Comparison of ENCODE assay signal across 35 cellular contexts in genomic region chr15:96255599-96255998, GRCh38.
"Had no signal": no experiment of that assay in that cellular context is flagged by ENCODE, and none has a peak within 500 bp of the region (broad histone marks: within the 10 kb centered on the region; RNA-seq: fewer than 3 reads in every experiment).

No MANE protein-coding gene starts in this region.

- DNase-seq: activated B cell treated with CpG ODN at 0.5 μM for 24 hours; activated CD4-positive, alpha-beta memory T cell treated with anti-CD3 and anti-CD28 coated beads for 36 hours; activated CD4-positive, alpha-beta T cell treated with anti-CD3 and anti-CD28 coated beads for 4 hours; activated CD4-positive, alpha-beta T cell treated with anti-CD3 and anti-CD28 coated beads, Interleukin-2, amount 10 ng/mL, durations not matched to agents 24 days and 14 days; activated CD4-positive, alpha-beta T cell treated with anti-CD3 and anti-CD28 coated beads, Interleukin-2, amount 50 U/mL, for 1 hour; activated CD4-positive, alpha-beta T cell treated with anti-CD3 and anti-CD28 coated beads, Interleukin-2, amount 50 U/mL, for 4 hours; activated CD4-positive, CD25-positive, alpha-beta regulatory T cell treated with anti-CD3 and anti-CD28 coated beads, Interleukin-2, amount 50 U/mL, for 72 hours; activated CD8-positive, alpha-beta memory T cell treated with anti-CD3 and anti-CD28 coated beads, Interleukin-2, amount 50 U/mL, for 4 hours; activated CD8-positive, alpha-beta T cell treated with anti-CD3 and anti-CD28 coated beads for 36 hours; activated effector memory CD4-positive, alpha-beta T cell treated with anti-CD3 and anti-CD28 coated beads, Interleukin-2, amount 50 U/mL, for 16 hours; activated gamma-delta T cell treated with Interleukin-2 at 50 U/mL for 16 hours; activated naive CD4-positive, alpha-beta T cell; activated naive CD4-positive, alpha-beta T cell treated with anti-CD3 and anti-CD28 coated beads, Interleukin-2, amount 10 ng/mL, durations not matched to agents 7 days and 5 days; activated naive CD8-positive, alpha-beta T cell treated with anti-CD3 and anti-CD28 coated beads, Interleukin-2, amount 10 ng/mL, durations not matched to agents 7 days and 5 days; activated naive CD8-positive, alpha-beta T cell treated with anti-CD3 and anti-CD28 coated beads, Interleukin-2, amount 50 U/mL, for 24 hours; activated T-cell treated with anti-CD3 and anti-CD28 coated beads for 4 hours; activated T-cell treated with anti-CD3 and anti-CD28 coated beads, Interleukin-2, amount 50 U/mL, for 1 hour; activated T-cell treated with anti-CD3 and anti-CD28 coated beads, Interleukin-2, amount 50 U/mL, for 4 hours; activated T-cell treated with anti-CD3 and anti-CD28 coated beads, Interleukin-2, amount 50 U/mL, for 72 hours; amygdala; anterior cingulate cortex; caudate nucleus; cerebellar nuclear complex; colonic mucosa; T-helper 9 cell had no signal

- H3K27ac Mint-ChIP-seq: activated B cell treated with CpG ODN at 0.5 μM for 24 hours; activated CD4-positive, alpha-beta memory T cell treated with anti-CD3 and anti-CD28 coated beads for 36 hours; activated CD4-positive, alpha-beta T cell treated with anti-CD3 and anti-CD28 coated beads, Interleukin-2, amount 10 ng/mL, durations not matched to agents 24 days and 14 days; activated CD8-positive, alpha-beta T cell treated with anti-CD3 and anti-CD28 coated beads for 36 hours; activated naive CD4-positive, alpha-beta T cell treated with anti-CD3 and anti-CD28 coated beads, Interleukin-2, amount 10 ng/mL, durations not matched to agents 7 days and 5 days; activated naive CD4-positive, alpha-beta T cell treated with anti-CD3 and anti-CD28 coated beads, Interleukin-2, amount 50 U/mL, for 24 hours; activated naive CD8-positive, alpha-beta T cell; activated naive CD8-positive, alpha-beta T cell treated with anti-CD3 and anti-CD28 coated beads, Interleukin-2, amount 10 ng/mL, durations not matched to agents 7 days and 5 days; activated naive CD8-positive, alpha-beta T cell treated with anti-CD3 and anti-CD28 coated beads, Interleukin-2, amount 50 U/mL, for 24 hours; activated T-cell treated with anti-CD3 and anti-CD28 coated beads, Interleukin-2, amount 50 U/mL, for 72 hours; activated T-helper 1 cell treated with anti-CD3 and anti-CD28 coated beads, Interleukin-12 subunit alpha, Interleukin-12 subunit beta, Interleukin-2, Interleukin-4 antibody, amounts not matched to agents 30 ng/mL and 10 ng/mL and 1 ng/mL, durations not matched to agents 14 hours and 24 hours and 36 hours; activated T-helper 17 cell treated with anti-CD3 and anti-CD28 coated beads, Interleukin-2, amount 50 U/mL, for 72 hours; brain; T-helper 2 cell treated with Interferon-gamma antibody and Interleukin-4, amounts not matched to agents 5 μg/mL and 100 μg/mL, for 36 hours had no signal

- ATAC-seq: activated CD8-positive, alpha-beta T cell treated with anti-CD3 and anti-CD28 coated beads for 36 hours; activated naive CD8-positive, alpha-beta T cell treated with anti-CD3 and anti-CD28 coated beads, Interleukin-2, amount 50 U/mL, for 24 hours; activated T-cell treated with anti-CD3 and anti-CD28 coated beads, Interleukin-2, amount 50 U/mL, for 4 hours; activated T-cell treated with anti-CD3 and anti-CD28 coated beads, Interleukin-2, amount 50 U/mL, for 72 hours; activated T-helper 17 cell treated with anti-CD3 and anti-CD28 coated beads, Interleukin-2, amount 50 U/mL, for 72 hours had no signal

- H3K4me3 Mint-ChIP-seq: activated B cell treated with CpG ODN at 0.5 μM for 24 hours; activated CD4-positive, alpha-beta memory T cell treated with anti-CD3 and anti-CD28 coated beads for 36 hours; activated CD4-positive, alpha-beta T cell treated with anti-CD3 and anti-CD28 coated beads, Interleukin-2, amount 10 ng/mL, durations not matched to agents 24 days and 14 days; activated CD8-positive, alpha-beta T cell treated with anti-CD3 and anti-CD28 coated beads for 36 hours; activated naive CD4-positive, alpha-beta T cell treated with anti-CD3 and anti-CD28 coated beads, Interleukin-2, amount 10 ng/mL, durations not matched to agents 7 days and 5 days; activated naive CD4-positive, alpha-beta T cell treated with anti-CD3 and anti-CD28 coated beads, Interleukin-2, amount 50 U/mL, for 24 hours; activated naive CD8-positive, alpha-beta T cell; activated naive CD8-positive, alpha-beta T cell treated with anti-CD3 and anti-CD28 coated beads, Interleukin-2, amount 10 ng/mL, durations not matched to agents 7 days and 5 days; activated naive CD8-positive, alpha-beta T cell treated with anti-CD3 and anti-CD28 coated beads, Interleukin-2, amount 50 U/mL, for 24 hours; activated T-cell treated with anti-CD3 and anti-CD28 coated beads, Interleukin-2, amount 50 U/mL, for 4 hours; activated T-cell treated with anti-CD3 and anti-CD28 coated beads, Interleukin-2, amount 50 U/mL, for 72 hours; activated T-helper 1 cell treated with anti-CD3 and anti-CD28 coated beads, Interleukin-12 subunit alpha, Interleukin-12 subunit beta, Interleukin-2, Interleukin-4 antibody, amounts not matched to agents 30 ng/mL and 10 ng/mL and 1 ng/mL, durations not matched to agents 14 hours and 24 hours and 36 hours; activated T-helper 17 cell treated with anti-CD3 and anti-CD28 coated beads, Interleukin-2, amount 50 U/mL, for 72 hours; brain; central memory CD8-positive, alpha-beta T cell; T-helper 2 cell treated with Interferon-gamma antibody and Interleukin-4, amounts not matched to agents 5 μg/mL and 100 μg/mL, for 36 hours had no signal

- H3K27me3 Mint-ChIP-seq: activated B cell treated with CpG ODN at 0.5 μM for 24 hours; activated CD4-positive, alpha-beta T cell treated with anti-CD3 and anti-CD28 coated beads, Interleukin-2, amount 10 ng/mL, durations not matched to agents 24 days and 14 days; activated naive CD4-positive, alpha-beta T cell treated with anti-CD3 and anti-CD28 coated beads, Interleukin-2, amount 10 ng/mL, durations not matched to agents 7 days and 5 days; activated naive CD8-positive, alpha-beta T cell treated with anti-CD3 and anti-CD28 coated beads, Interleukin-2, amount 10 ng/mL, durations not matched to agents 7 days and 5 days; activated T-helper 17 cell treated with anti-CD3 and anti-CD28 coated beads, Interleukin-2, amount 50 U/mL, for 72 hours; brain had no signal

- H3K9me3 Mint-ChIP-seq: activated CD4-positive, alpha-beta memory T cell treated with anti-CD3 and anti-CD28 coated beads for 36 hours; activated CD8-positive, alpha-beta T cell treated with anti-CD3 and anti-CD28 coated beads for 36 hours; activated naive CD4-positive, alpha-beta T cell treated with anti-CD3 and anti-CD28 coated beads, Interleukin-2, amount 10 ng/mL, durations not matched to agents 7 days and 5 days; activated naive CD4-positive, alpha-beta T cell treated with anti-CD3 and anti-CD28 coated beads, Interleukin-2, amount 50 U/mL, for 24 hours; activated T-cell treated with anti-CD3 and anti-CD28 coated beads, Interleukin-2, amount 50 U/mL, for 4 hours; activated T-helper 1 cell treated with anti-CD3 and anti-CD28 coated beads, Interleukin-12 subunit alpha, Interleukin-12 subunit beta, Interleukin-2, Interleukin-4 antibody, amounts not matched to agents 30 ng/mL and 10 ng/mL and 1 ng/mL, durations not matched to agents 14 hours and 24 hours and 36 hours; brain; T-helper 2 cell treated with Interferon-gamma antibody and Interleukin-4, amounts not matched to agents 5 μg/mL and 100 μg/mL, for 36 hours had no signal

- H3K9me3 ChIP-seq: ascending aorta, colonic mucosa had no signal

- H3K4me3 ChIP-seq: ascending aorta, cardiac muscle cell, colonic mucosa had no signal

- H3K27me3 ChIP-seq: ascending aorta, cardiac muscle cell, colonic mucosa had no signal

- H3K4me1 Mint-ChIP-seq: activated B cell treated with CpG ODN at 0.5 μM for 24 hours; activated CD4-positive, alpha-beta T cell treated with anti-CD3 and anti-CD28 coated beads, Interleukin-2, amount 10 ng/mL, durations not matched to agents 24 days and 14 days; activated naive CD4-positive, alpha-beta T cell treated with anti-CD3 and anti-CD28 coated beads, Interleukin-2, amount 10 ng/mL, durations not matched to agents 7 days and 5 days; activated naive CD4-positive, alpha-beta T cell treated with anti-CD3 and anti-CD28 coated beads, Interleukin-2, amount 50 U/mL, for 24 hours; activated naive CD8-positive, alpha-beta T cell treated with anti-CD3 and anti-CD28 coated beads, Interleukin-2, amount 10 ng/mL, durations not matched to agents 7 days and 5 days; activated naive CD8-positive, alpha-beta T cell treated with anti-CD3 and anti-CD28 coated beads, Interleukin-2, amount 50 U/mL, for 24 hours; activated T-helper 17 cell treated with anti-CD3 and anti-CD28 coated beads, Interleukin-2, amount 50 U/mL, for 72 hours; brain; central memory CD8-positive, alpha-beta T cell had no signal

- H3K36me3 Mint-ChIP-seq: activated CD4-positive, alpha-beta memory T cell treated with anti-CD3 and anti-CD28 coated beads for 36 hours; activated naive CD4-positive, alpha-beta T cell treated with anti-CD3 and anti-CD28 coated beads, Interleukin-2, amount 10 ng/mL, durations not matched to agents 7 days and 5 days; activated naive CD4-positive, alpha-beta T cell treated with anti-CD3 and anti-CD28 coated beads, Interleukin-2, amount 50 U/mL, for 24 hours; activated naive CD8-positive, alpha-beta T cell; activated naive CD8-positive, alpha-beta T cell treated with anti-CD3 and anti-CD28 coated beads, Interleukin-2, amount 10 ng/mL, durations not matched to agents 7 days and 5 days had no signal

- H3K27ac ChIP-seq: ascending aorta, cardiac muscle cell, colonic mucosa, VCaP had no signal

- H3K36me3 ChIP-seq: cardiac muscle cell, colonic mucosa had no signal

- H3K4me1 ChIP-seq: ascending aorta, colonic mucosa had no signal
